ENCODE assay signal across 8 cellular contexts in genomic region chr3:4977889-4978258, GRCh38. TPM values are rescaled to one million over a fixed set of nuclear protein-coding genes. Genes with fewer than 3 reads are reported as not detected.
DNase-seq lines count a peak whose midpoint lies in the region; TF ChIP-seq lines count a peak whose summit lies in the region.

No MANE protein-coding gene starts in this region.

- DNase-seq in LNCaP clone FGC (ENCODE audit: low read depth) (no peak), amniotic epithelial cell (ENCODE audit: low read depth) (peak; percentile 72), testis (no peak), AG20443 (ENCODE audit: low spot score) (no peak), NCI-H1092 treated with DMSO at 0.1 percent for 48 hours (lab: John Stamatoyannopoulos, UW) (no peak), DMS153 (lab: John Stamatoyannopoulos, UW) (no peak)

- TF ChIP-seq CTCF in LNCaP clone FGC (IDR thresholded peaks at IDR 0.05; ENCODE audit: control insufficient read depth, extremely low read depth, insufficient read depth) (0 out of 2 replicates have a peak, but pooled peaks have one; percentile 11), liver (IDR thresholded peaks at IDR 0.05; ENCODE audit: low read depth, low read length, missing input control) (no peak), testis (IDR thresholded peaks at IDR 0.05) (no peak)

- H3K4me1 ChIP-seq in liver (ENCODE audit: control insufficient read depth in 4 of 4, insufficient read depth in 4 of 4, low read length in 3 of 4) (peaks cover 0 to 23% (median 7%) of the 10 kb centered on the region in 4 donors), testis (peaks cover 17% of the 10 kb centered on the region)

- intact Hi-C loops in testis (cut with DNase I; ENCODE audit: low total_unique reads) = no loop called here

- peaks cover 0 to 14% (median 5%) of the 10 kb centered on the region in 4 donors for H3K36me3 ChIP-seq in liver (ENCODE audit: control insufficient read depth in 4 of 4, insufficient read depth in 3 of 4, low read depth in 1 of 4, low read length in 3 of 4)
- no peaks in the 10 kb centered on the region for H3K36me3 ChIP-seq in testis (ENCODE audit: low read depth, missing control alignments)

- WGBS in liver = under 1% methylated on average over 17 of the region's 17 CpGs
- WGBS in testis, 2 donors = 0 to 2% methylated on average over 14 to 17 of the region's 17 CpGs

- peak overlapping the region; percentile 90 to 99 for H3K9ac ChIP-seq in liver (ENCODE audit: low read depth in 1 of 2, low read length in 2 of 2)

- H3K4me3 ChIP-seq in GM08714 (ENCODE audit: low read length) (peak overlapping the region; percentile 63), LNCaP clone FGC (ENCODE audit: low read depth, low read length) (peak overlapping the region; percentile 55), liver (ENCODE audit: low read depth in 1 of 3, low read length in 3 of 3) (peak overlapping the region; percentile 51 to 83 (median 60)), testis (peak overlapping the region; percentile 77 to 92)

- H3K27ac ChIP-seq in liver (ENCODE audit: low read depth in 1 of 2, low read length in 2 of 2) = peak overlapping the region; percentile 99 to 100
- H3K27ac ChIP-seq in testis = peak overlapping the region; percentile 94 to 97

- H3K27me3 ChIP-seq in liver (ENCODE audit: control insufficient read depth in 4 of 4, insufficient read depth in 4 of 4, low read length in 3 of 4) (no peaks in the 10 kb centered on the region), testis (no peaks in the 10 kb centered on the region)

- no peaks in the 10 kb centered on the region for H3K9me3 ChIP-seq in liver (ENCODE audit: control insufficient read depth in 4 of 4, low read length in 3 of 4)
- no peaks in the 10 kb centered on the region for H3K9me3 ChIP-seq in testis

- TF ChIP-seq RAD21 in liver (IDR thresholded peaks at IDR 0.05) = no peak

- TF ChIP-seq POLR2A in testis (IDR thresholded peaks at IDR 0.05) = no peak

TF ChIP-seq in liver, 16 proteins besides CTCF, POLR2A, EP300 and RAD21:
- no peak for TF ChIP-seq FOXA2 (IDR thresholded peaks at IDR 0.05)
- TF ChIP-seq HNF4A (conservative IDR thresholded peaks at IDR 0.05) = no peak
- no peak for TF ChIP-seq HNF4G (IDR thresholded peaks at IDR 0.05)
- TF ChIP-seq TAF1 (conservative IDR thresholded peaks at IDR 0.05) = no peak
- no peak for TF ChIP-seq RXRA (IDR thresholded peaks at IDR 0.05)
- no peak for TF ChIP-seq GABPA (IDR thresholded peaks at IDR 0.05 in 1 of 2, conservative IDR thresholded peaks at IDR 0.05 in 1 of 2)
- no peak for TF ChIP-seq FOXA1 (IDR thresholded peaks at IDR 0.05)
- TF ChIP-seq, protein P1, sequence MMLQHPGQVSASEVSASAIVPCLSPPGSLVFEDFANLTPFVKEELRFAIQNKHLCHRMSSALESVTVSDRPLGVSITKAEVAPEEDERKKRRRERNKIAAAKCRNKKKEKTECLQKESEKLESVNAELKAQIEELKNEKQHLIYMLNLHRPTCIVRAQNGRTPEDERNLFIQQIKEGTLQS (IDR thresholded peaks at IDR 0.05) = no peak

RNA-seq across cellular contexts. Expression of gene BHLHE40, which starts 1.4 kb away (rescaled TPM):
- total RNA-seq in liver (10 to 100 TPM in 1 of 2 donors, 1 to 10 TPM in 1; 8.2 to 28.4 TPM), testis (10 to 100 TPM; 28.7 to 40.6 TPM)
- polyA plus RNA-seq in liver (10 to 100 TPM; 17.2 to 18.7 TPM), testis (ENCODE audit: insufficient read depth, low read depth, low replicate concordance) (26.2 TPM)
